ENCODE assay signal across 8 cellular contexts in the genomic region with DNA sequence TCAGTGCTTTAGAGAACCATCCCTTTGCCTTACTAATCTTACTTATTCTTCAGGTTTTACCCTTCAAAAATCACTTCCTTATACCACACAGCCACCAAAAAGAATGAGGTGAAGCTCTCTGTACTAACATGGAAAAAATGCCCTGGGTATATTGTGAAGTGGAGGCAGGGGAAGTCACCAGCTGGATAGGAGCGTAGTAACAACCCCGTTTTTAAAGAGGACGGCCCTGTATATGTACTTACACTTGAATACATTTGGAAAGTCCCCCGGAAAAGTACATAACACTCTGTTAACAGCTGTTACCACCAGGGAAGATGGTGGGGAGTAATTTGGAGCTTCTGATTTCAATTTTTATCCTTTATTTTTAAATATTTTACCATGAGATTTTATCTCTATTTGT. TPM values are rescaled to one million over a fixed set of nuclear protein-coding genes. Genes with fewer than 3 reads are reported as not detected.
DNase-seq lines count a peak whose midpoint lies in the region; ATAC-seq, FAIRE-seq and TF ChIP-seq lines count a peak whose summit lies in the region.

No MANE protein-coding gene starts in this region.

- H3K4me1 ChIP-seq in mucosa of descending colon (ENCODE audit: low read depth) = no peaks in the 10 kb centered on the region

- H3K9me3 Mint-ChIP-seq in activated CD8-positive, alpha-beta T cell treated with anti-CD3 and anti-CD28 coated beads, Interleukin-2, amount 10 ng/mL, durations not matched to agents 7 days and 5 days (ENCODE audit: insufficient read depth) = peaks cover 6% of the 10 kb centered on the region

- H3K36me3 Mint-ChIP-seq in activated CD8-positive, alpha-beta T cell treated with anti-CD3 and anti-CD28 coated beads, Interleukin-2, amount 10 ng/mL, durations not matched to agents 7 days and 5 days (ENCODE audit: low read depth) = peaks cover 7% of the 10 kb centered on the region

- POLR2A ChIA-PET in activated CD8-positive, alpha-beta T cell treated with anti-CD3 and anti-CD28 coated beads, Interleukin-2, amount 10 ng/mL, durations not matched to agents 7 days and 5 days (lab: Charles Lee) = interaction anchor here (0.6 to 2.2 kb wide), 8 partner anchors 11 to 52 kb away, joined by 3 to 9 read pairs (median 4); a partner anchor contains a TSS

- H3K4me1 Mint-ChIP-seq in activated CD8-positive, alpha-beta T cell treated with anti-CD3 and anti-CD28 coated beads, Interleukin-2, amount 10 ng/mL, durations not matched to agents 7 days and 5 days (ENCODE audit: low read depth) = peaks cover 70% of the 10 kb centered on the region

- CTCF ChIA-PET in activated CD8-positive, alpha-beta T cell treated with anti-CD3 and anti-CD28 coated beads, Interleukin-2, amount 10 ng/mL, durations not matched to agents 7 days and 5 days (lab: Charles Lee) = interaction anchor here (0.6 to 3.6 kb wide), 13 partner anchors 9 to 170 kb away, joined by 3 to 33 read pairs (median 4); a partner anchor contains a TSS

- TF ChIP-seq POLR2A in H54 (IDR thresholded peaks at IDR 0.05; ENCODE audit: low read depth, low read length) = no peak

- H3K27ac Mint-ChIP-seq in activated CD8-positive, alpha-beta T cell treated with anti-CD3 and anti-CD28 coated beads, Interleukin-2, amount 10 ng/mL, durations not matched to agents 7 days and 5 days = peak overlapping the region; percentile 95

- H3K9me3 ChIP-seq in mucosa of descending colon = no peaks in the 10 kb centered on the region

- no peaks in the 10 kb centered on the region for H3K27me3 Mint-ChIP-seq in activated CD8-positive, alpha-beta T cell treated with anti-CD3 and anti-CD28 coated beads, Interleukin-2, amount 10 ng/mL, durations not matched to agents 7 days and 5 days (ENCODE audit: low read depth)

- TF ChIP-seq CTCF in mucosa of descending colon (IDR thresholded peaks at IDR 0.05) = no peak

- no peak overlapping the region for H3K4me3 Mint-ChIP-seq in activated CD8-positive, alpha-beta T cell treated with anti-CD3 and anti-CD28 coated beads, Interleukin-2, amount 10 ng/mL, durations not matched to agents 7 days and 5 days

- peak; percentile 59 for ATAC-seq in HG02610 (IDR thresholded peaks at IDR 0.05; ENCODE audit: unreplicated experiment)
- peak; percentile 38 for ATAC-seq in activated CD8-positive, alpha-beta T cell treated with anti-CD3 and anti-CD28 coated beads, Interleukin-2, amount 10 ng/mL, durations not matched to agents 7 days and 5 days
- peak; percentile 31 for ATAC-seq in mucosa of descending colon

- DNase-seq in DMS153 (lab: John Stamatoyannopoulos, UW) (peak; percentile 58), mucosa of descending colon (no peak), NCI-H748 (lab: John Stamatoyannopoulos, UW; ENCODE audit: unreplicated experiment) (no peak), 8988T (no peak), H54 (ENCODE audit: insufficient read length, low spot score) (no peak), RKO (ENCODE audit: low spot score) (no peak)
- no peak for DNase-seq in activated CD8-positive, alpha-beta T cell treated with anti-CD3 and anti-CD28 coated beads, Interleukin-2, amount 10 ng/mL, durations not matched to agents 7 days and 5 days

- H3K36me3 ChIP-seq in mucosa of descending colon (ENCODE audit: low read depth) = no peaks in the 10 kb centered on the region

- intact Hi-C loops in mucosa of descending colon (cut with DNase I, micrococcal nuclease) = no loop called here

- no peak overlapping the region for H3K4me3 ChIP-seq in mucosa of descending colon

- FAIRE-seq in H54 (lab: Jason Lieb, UNC) = no peak

RNA-seq across cellular contexts. Expression of a gene that starts 28.2 kb away (rescaled TPM):
- total RNA-seq in activated CD8-positive, alpha-beta T cell treated with anti-CD3 and anti-CD28 coated beads, Interleukin-2, amount 10 ng/mL, durations not matched to agents 7 days and 5 days = 100 to 1,000 TPM; 194 to 197 TPM
- total RNA-seq in mucosa of descending colon = 100 to 1,000 TPM in 1 of 3 donors, 10 to 100 TPM in 2; 85.2 to 127 (median 90.5) TPM

RNA-seq across cellular contexts. Expression of a gene that starts 47.3 kb away (rescaled TPM):
- 100 to 1,000 TPM; 409 to 419 TPM for total RNA-seq in activated CD8-positive, alpha-beta T cell treated with anti-CD3 and anti-CD28 coated beads, Interleukin-2, amount 10 ng/mL, durations not matched to agents 7 days and 5 days
- total RNA-seq in mucosa of descending colon = 100 to 1,000 TPM; 211 to 307 (median 298) TPM
